Comparison of ENCODE assay signal across 1 cellular context in the genomic region with DNA sequence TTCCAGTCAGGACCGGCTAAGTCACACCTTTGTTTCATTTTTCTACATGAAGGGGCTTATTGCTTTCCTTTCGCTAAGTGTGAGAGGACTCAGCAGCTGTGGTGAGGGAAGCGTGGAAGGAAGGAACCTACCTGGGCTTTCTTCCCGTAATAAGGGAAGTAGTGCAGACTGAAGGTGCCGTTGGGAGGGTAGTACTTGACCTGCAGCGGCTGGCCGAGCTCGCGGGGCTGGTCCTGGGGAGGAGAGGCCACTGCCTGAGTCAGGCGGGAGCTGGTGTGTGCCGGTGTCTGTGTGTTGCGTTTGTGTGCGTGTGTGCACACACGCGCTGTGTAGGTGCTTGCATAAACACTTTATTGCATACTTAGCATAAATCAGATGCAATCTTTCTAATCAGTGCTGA.
TF ChIP-seq lines count a peak whose summit lies in the region.

No MANE protein-coding gene starts in this region.

TF ChIP-seq in GM23338, 12 proteins besides CTCF, POLR2A, EP300 and RAD21:
- TF ChIP-seq ZNF331 (CRISPR knock-in tag; IDR thresholded peaks at IDR 0.05; ENCODE audit: low read depth) = no peak
- TF ChIP-seq EZH2 (IDR thresholded peaks at IDR 0.05; ENCODE audit: low read depth, unreplicated experiment) = no peak
- no peak for TF ChIP-seq JUNB (IDR thresholded peaks at IDR 0.05; ENCODE audit: unreplicated experiment)
